1 cellular context compared by ENCODE assay signal in the genomic region with DNA sequence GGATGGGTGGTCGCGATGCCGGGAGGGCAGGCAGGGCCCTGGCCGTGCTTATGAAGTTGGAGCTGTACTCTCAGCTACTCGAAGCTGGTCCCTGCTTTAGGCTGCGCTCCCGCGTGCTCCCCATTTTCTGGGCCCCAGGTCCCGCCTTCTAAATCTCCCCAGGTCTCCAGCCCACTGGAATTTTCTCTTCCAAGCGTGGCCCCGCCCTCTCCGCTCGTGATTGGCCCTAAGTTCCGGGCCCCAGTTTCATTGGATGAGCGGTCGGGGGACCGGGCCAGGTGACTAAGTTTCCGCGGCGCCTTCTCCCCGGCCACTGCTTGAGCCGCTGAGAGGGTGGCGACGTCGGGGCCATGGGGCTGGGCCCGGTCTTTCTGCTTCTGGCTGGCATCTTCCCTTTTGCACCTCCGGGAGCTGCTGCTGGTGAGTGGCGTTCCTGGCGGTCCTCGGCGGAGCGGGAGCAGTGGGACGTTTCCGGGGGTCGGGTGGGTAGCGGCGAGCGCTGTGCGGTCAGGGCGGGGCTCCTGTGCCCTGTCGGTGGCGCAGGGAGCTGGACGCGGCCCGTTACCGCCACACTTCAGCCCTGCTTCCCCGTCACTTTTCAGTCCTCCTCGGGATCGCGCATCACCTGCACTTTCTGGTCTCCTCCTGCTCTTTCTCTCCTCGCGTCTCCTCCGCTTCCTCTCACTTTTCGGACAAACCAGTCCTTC.
TF ChIP-seq lines count a peak whose summit lies in the region.

A gene (plus strand): TSS at position 313 of the 707 bp plus-strand sequence. CDS start 38 bp downstream, at position 351.

TF ChIP-seq in GM12878, 131 proteins besides CTCF, POLR2A, EP300 and RAD21 (continued from another document):
- TF ChIP-seq JUND (IDR thresholded peaks at IDR 0.05; ENCODE audit: low read depth, low read length) (no peak), RFX5 (IDR thresholded peaks at IDR 0.05; ENCODE audit: low read depth, low read length) (peak; percentile 46; the same call in 1 of the 2 replicates), RUNX3 (IDR thresholded peaks at IDR 0.05; ENCODE audit: low read length) (peak; percentile 34; the same call in 1 of the 2 replicates), YY1 (IDR thresholded peaks at IDR 0.05; ENCODE audit: low read depth, low read length) (no peak), NRF1 (conservative IDR thresholded peaks at IDR 0.05; ENCODE audit: low read depth, low read length) (no peak), POU2F2 (IDR thresholded peaks at IDR 0.05; ENCODE audit: borderline replicate concordance, low read depth, low read length) (no peak), CBFB (IDR thresholded peaks at IDR 0.05; ENCODE audit: low read depth) (no peak), NFIC (IDR thresholded peaks at IDR 0.05; ENCODE audit: low read depth, low read length) (no peak), KDM1A (IDR thresholded peaks at IDR 0.05; ENCODE audit: borderline replicate concordance) (no peak), FOXM1 (IDR thresholded peaks at IDR 0.05; ENCODE audit: low read depth, low read length) (no peak), CBX5 (IDR thresholded peaks at IDR 0.05; ENCODE audit: low read depth) (no peak), SUPT20H (IDR thresholded peaks at IDR 0.05; ENCODE audit: borderline replicate concordance, control insufficient read depth, low read depth, low read length) (no peak), KLF5 (IDR thresholded peaks at IDR 0.05; ENCODE audit: partially characterized antibody) (peak; percentile 45), IKZF2 (IDR thresholded peaks at IDR 0.05) (peak; percentile 43 to 48; a peak in 1 of 4 replicates), RAD51 (IDR thresholded peaks at IDR 0.05) (peak; percentile 45; the same call in 1 of the 2 replicates), NR2F1 (conservative IDR thresholded peaks at IDR 0.05) (no peak), NFXL1 (IDR thresholded peaks at IDR 0.05; ENCODE audit: borderline replicate concordance) (no peak), EED (IDR thresholded peaks at IDR 0.05; ENCODE audit: low read depth) (peak; percentile 26), TAF1 (IDR thresholded peaks at IDR 0.05; ENCODE audit: borderline replicate concordance, low read depth, low read length) (no peak)
- TF ChIP-seq, protein P1, sequence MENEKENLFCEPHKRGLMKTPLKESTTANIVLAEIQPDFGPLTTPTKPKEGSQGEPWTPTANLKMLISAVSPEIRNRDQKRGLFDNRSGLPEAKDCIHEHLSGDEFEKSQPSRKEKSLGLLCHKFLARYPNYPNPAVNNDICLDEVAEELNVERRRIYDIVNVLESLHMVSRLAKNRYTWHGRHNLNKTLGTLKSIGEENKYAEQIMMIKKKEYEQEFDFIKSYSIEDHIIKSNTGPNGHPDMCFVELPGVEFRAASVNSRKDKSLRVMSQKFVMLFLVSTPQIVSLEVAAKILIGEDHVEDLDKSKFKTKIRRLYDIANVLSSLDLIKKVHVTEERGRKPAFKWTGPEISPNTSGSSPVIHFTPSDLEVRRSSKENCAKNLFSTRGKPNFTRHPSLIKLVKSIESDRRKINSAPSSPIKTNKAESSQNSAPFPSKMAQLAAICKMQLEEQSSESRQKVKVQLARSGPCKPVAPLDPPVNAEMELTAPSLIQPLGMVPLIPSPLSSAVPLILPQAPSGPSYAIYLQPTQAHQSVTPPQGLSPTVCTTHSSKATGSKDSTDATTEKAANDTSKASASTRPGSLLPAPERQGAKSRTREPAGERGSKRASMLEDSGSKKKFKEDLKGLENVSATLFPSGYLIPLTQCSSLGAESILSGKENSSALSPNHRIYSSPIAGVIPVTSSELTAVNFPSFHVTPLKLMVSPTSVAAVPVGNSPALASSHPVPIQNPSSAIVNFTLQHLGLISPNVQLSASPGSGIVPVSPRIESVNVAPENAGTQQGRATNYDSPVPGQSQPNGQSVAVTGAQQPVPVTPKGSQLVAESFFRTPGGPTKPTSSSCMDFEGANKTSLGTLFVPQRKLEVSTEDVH (IDR thresholded peaks at IDR 0.05; ENCODE audit: low read depth, partially characterized antibody): no peak
- TF ChIP-seq, protein P2, sequence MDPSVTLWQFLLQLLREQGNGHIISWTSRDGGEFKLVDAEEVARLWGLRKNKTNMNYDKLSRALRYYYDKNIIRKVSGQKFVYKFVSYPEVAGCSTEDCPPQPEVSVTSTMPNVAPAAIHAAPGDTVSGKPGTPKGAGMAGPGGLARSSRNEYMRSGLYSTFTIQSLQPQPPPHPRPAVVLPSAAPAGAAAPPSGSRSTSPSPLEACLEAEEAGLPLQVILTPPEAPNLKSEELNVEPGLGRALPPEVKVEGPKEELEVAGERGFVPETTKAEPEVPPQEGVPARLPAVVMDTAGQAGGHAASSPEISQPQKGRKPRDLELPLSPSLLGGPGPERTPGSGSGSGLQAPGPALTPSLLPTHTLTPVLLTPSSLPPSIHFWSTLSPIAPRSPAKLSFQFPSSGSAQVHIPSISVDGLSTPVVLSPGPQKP (IDR thresholded peaks at IDR 0.05; ENCODE audit: low read depth, low read length): no peak
- TF ChIP-seq, protein P3, sequence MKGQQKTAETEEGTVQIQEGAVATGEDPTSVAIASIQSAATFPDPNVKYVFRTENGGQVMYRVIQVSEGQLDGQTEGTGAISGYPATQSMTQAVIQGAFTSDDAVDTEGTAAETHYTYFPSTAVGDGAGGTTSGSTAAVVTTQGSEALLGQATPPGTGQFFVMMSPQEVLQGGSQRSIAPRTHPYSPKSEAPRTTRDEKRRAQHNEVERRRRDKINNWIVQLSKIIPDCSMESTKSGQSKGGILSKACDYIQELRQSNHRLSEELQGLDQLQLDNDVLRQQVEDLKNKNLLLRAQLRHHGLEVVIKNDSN (IDR thresholded peaks at IDR 0.05; ENCODE audit: borderline replicate concordance, extremely low read length, insufficient read depth, low read depth, low read length): peak; percentile 30
- TF ChIP-seq, protein P4, sequence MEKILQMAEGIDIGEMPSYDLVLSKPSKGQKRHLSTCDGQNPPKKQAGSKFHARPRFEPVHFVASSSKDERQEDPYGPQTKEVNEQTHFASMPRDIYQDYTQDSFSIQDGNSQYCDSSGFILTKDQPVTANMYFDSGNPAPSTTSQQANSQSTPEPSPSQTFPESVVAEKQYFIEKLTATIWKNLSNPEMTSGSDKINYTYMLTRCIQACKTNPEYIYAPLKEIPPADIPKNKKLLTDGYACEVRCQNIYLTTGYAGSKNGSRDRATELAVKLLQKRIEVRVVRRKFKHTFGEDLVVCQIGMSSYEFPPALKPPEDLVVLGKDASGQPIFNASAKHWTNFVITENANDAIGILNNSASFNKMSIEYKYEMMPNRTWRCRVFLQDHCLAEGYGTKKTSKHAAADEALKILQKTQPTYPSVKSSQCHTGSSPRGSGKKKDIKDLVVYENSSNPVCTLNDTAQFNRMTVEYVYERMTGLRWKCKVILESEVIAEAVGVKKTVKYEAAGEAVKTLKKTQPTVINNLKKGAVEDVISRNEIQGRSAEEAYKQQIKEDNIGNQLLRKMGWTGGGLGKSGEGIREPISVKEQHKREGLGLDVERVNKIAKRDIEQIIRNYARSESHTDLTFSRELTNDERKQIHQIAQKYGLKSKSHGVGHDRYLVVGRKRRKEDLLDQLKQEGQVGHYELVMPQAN (conservative IDR thresholded peaks at IDR 0.05): 0 out of 2 replicates have a peak, but pooled peaks have one; percentile 3
TF ChIP-seq in GM12878: peak in this region for 11.
